ENCODE assay signal across 8 cellular contexts in genomic region chr5:112419596-112420110, GRCh38. TPM values are rescaled to one million over a fixed set of nuclear protein-coding genes. Genes with fewer than 3 reads are reported as not detected.
A peak's percentile ranks its signal among the peaks of the same experiment; 100 is the strongest.
DNase-seq lines count a peak whose midpoint lies in the region; ATAC-seq, FAIRE-seq and TF ChIP-seq lines count a peak whose summit lies in the region.

No MANE protein-coding gene starts in this region.

- WGBS in HepG2 (ENCODE audit: low lambda C conversion rate) = 60% methylated on average over 2 of the region's 57 CpGs

- BruUV-seq in Panc1 (replicated peaks; lab: Mats Ljungman, UMichigan) = no TSS peak
- no TSS peak for BruUV-seq in HepG2 (replicated peaks; lab: Mats Ljungman, UMichigan)

- H3K27ac ChIP-seq in CD4-positive, alpha-beta T cell (ENCODE audit: low read depth, low read length) = no peak overlapping the region
- H3K27ac ChIP-seq in Panc1 (ENCODE audit: low read length) (no peak overlapping the region), HepG2 (ENCODE audit: extremely low read length, insufficient read depth, low read length) (no peak overlapping the region), substantia nigra (ENCODE audit: low read depth, low read length, poor library complexity, severe bottlenecking) (peak overlapping the region; percentile 44)

- 0 out of 2 replicates have a peak, but pooled peaks cover 3% of the 10 kb centered on the region for H3K4me1 ChIP-seq in Panc1 (ENCODE audit: control insufficient read depth, insufficient read depth, low read length)
- H3K4me1 ChIP-seq in HepG2 (ENCODE audit: insufficient read depth, low read length) = 0 out of 2 replicates have a peak, but pooled peaks cover 5% of the 10 kb centered on the region

- peaks cover 3% of the 10 kb centered on the region for H3K9me3 Mint-ChIP-seq in CD4-positive, alpha-beta T cell
- no peaks in the 10 kb centered on the region for H3K9me3 Mint-ChIP-seq in dendritic cell treated with granulocyte-macrophage colony-stimulating factor and Interleukin-4, amounts not matched to agents 40 ng/mL and 50 ng/mL, for 4 days

- TF ChIP-seq POLR2A in HepG2 (IDR thresholded peaks at IDR 0.05; ENCODE audit: insufficient read depth in 1 of 2, low read depth in 2 of 2, low read length in 2 of 2) = no peak

- peaks cover 8% of the 10 kb centered on the region for H3K4me1 Mint-ChIP-seq in CD4-positive, alpha-beta T cell (ENCODE audit: low read depth)
- H3K4me1 Mint-ChIP-seq in dendritic cell treated with granulocyte-macrophage colony-stimulating factor and Interleukin-4, amounts not matched to agents 40 ng/mL and 50 ng/mL, for 4 days (ENCODE audit: low read depth) = peaks cover 23% of the 10 kb centered on the region

- H3K4me3 ChIP-seq in Panc1 (ENCODE audit: low read depth in 2 of 2, low read length in 2 of 2) (peak overlapping the region; percentile 46 to 57), HepG2 (replicated peaks in 1 of 3; ENCODE audit: insufficient read depth in 1 of 3, low read depth in 2 of 3, low read length in 3 of 3) (peak overlapping the region; percentile 42 to 79 (median 75))

- DNase-seq in CD4-positive, alpha-beta T cell = no peak
- DNase-seq in Panc1 (ENCODE audit: low read depth, low spot score) (no peak), HepG2 (ENCODE audit: low spot score) (no peak), substantia nigra (lab: John Stamatoyannopoulos, UW) (peak in 30 of 49 donors; percentile 7 to 77 (median 41))
- no peak for DNase-seq in effector CD8-positive, alpha-beta T cell (lab: John Stamatoyannopoulos, UW)

- no peak for ATAC-seq in CD4-positive, alpha-beta T cell (ENCODE audit: poor library complexity)
- peak; percentile 16 for ATAC-seq in GM18870 (IDR thresholded peaks at IDR 0.05; ENCODE audit: unreplicated experiment)
- peak; percentile 48 for ATAC-seq in HG03045 (IDR thresholded peaks at IDR 0.05; ENCODE audit: unreplicated experiment)
- ATAC-seq in Panc1 = peak; percentile 71
- peak; percentile 82 for ATAC-seq in HepG2

- intact Hi-C loops in CD4-positive, alpha-beta T cell (cut with DNase I, micrococcal nuclease) = no loop called here
- intact Hi-C loops in Panc1 (cut with micrococcal nuclease; ENCODE audit: unreplicated experiment) (loop anchor here (1.0 to 2.0 kb wide), 2 partner anchors 209 to 245 kb away; no protein-coding TSS in a partner anchor), HepG2 (cut with micrococcal nuclease; ENCODE audit: unreplicated experiment) (loop anchor here (1.0 kb wide), 2 partner anchors 209 to 243 kb away; no protein-coding TSS in a partner anchor)
- intact Hi-C loops in dendritic cell treated with granulocyte-macrophage colony-stimulating factor and Interleukin-4, amounts not matched to agents 40 ng/mL and 50 ng/mL, for 4 days (cut with micrococcal nuclease) = loop anchor here (5.0 kb wide), 1 partner anchor 242 kb away; no protein-coding TSS in a partner anchor

- H3K9ac ChIP-seq in HepG2 (ENCODE audit: insufficient read depth, low read depth, low read length) = no peak overlapping the region

- H4K20me1 ChIP-seq in HepG2 (ENCODE audit: insufficient read depth, low read length) = no peaks in the 10 kb centered on the region

- FAIRE-seq in HepG2 (lab: Jason Lieb, UNC) = no peak

- peaks cover 68% of the 10 kb centered on the region for H3K27me3 Mint-ChIP-seq in CD4-positive, alpha-beta T cell
- peaks cover 60% of the 10 kb centered on the region for H3K27me3 Mint-ChIP-seq in dendritic cell treated with granulocyte-macrophage colony-stimulating factor and Interleukin-4, amounts not matched to agents 40 ng/mL and 50 ng/mL, for 4 days

- TF ChIP-seq EP300 in HepG2 (IDR thresholded peaks at IDR 0.05; ENCODE audit: low read depth in 2 of 2, low read length in 2 of 2) (no peak), HepG2 (CRISPR knock-in tag; IDR thresholded peaks at IDR 0.05; ENCODE audit: borderline replicate concordance) (no peak)

- H3K9me3 ChIP-seq in CD4-positive, alpha-beta T cell (ENCODE audit: control insufficient read depth, low read length) = no peaks in the 10 kb centered on the region
- H3K9me3 ChIP-seq in Panc1 (ENCODE audit: control insufficient read depth, insufficient read depth, low read depth, low read length) (no peaks in the 10 kb centered on the region), HepG2 (ENCODE audit: low read length) (no peaks in the 10 kb centered on the region)

- in situ Hi-C loops in Panc1 (cut with HindIII; ENCODE audit: low pct_unique_long_range_greater_than_20kb, low sequenced_read_pairs) = no loop called here
- in situ Hi-C loops in HepG2 (cut with HindIII; ENCODE audit: extremely low pct_ligation_motif_present, low pct_unique_long_range_greater_than_20kb) = loop anchor here (10.0 kb wide), 2 partner anchors 205 to 235 kb away; no protein-coding TSS in a partner anchor

- no peak for TF ChIP-seq RAD21 in HepG2 (CRISPR knock-in tag; IDR thresholded peaks at IDR 0.05)

- TF ChIP-seq CTCF in CD4-positive, alpha-beta T cell (IDR thresholded peaks at IDR 0.05) = no peak
- TF ChIP-seq CTCF in Panc1 (IDR thresholded peaks at IDR 0.05) = no peak
- TF ChIP-seq CTCF in HepG2 (CRISPR knock-in tag; IDR thresholded peaks at IDR 0.05) = no peak

- peak overlapping the region; percentile 91 for H3K4me2 ChIP-seq in HepG2 (ENCODE audit: low read depth, low read length)

- H3K36me3 Mint-ChIP-seq in CD4-positive, alpha-beta T cell (ENCODE audit: low read depth) = no peaks in the 10 kb centered on the region
- H3K36me3 Mint-ChIP-seq in dendritic cell treated with granulocyte-macrophage colony-stimulating factor and Interleukin-4, amounts not matched to agents 40 ng/mL and 50 ng/mL, for 4 days (ENCODE audit: low read depth) = no peaks in the 10 kb centered on the region

- H3K36me3 ChIP-seq in Panc1 (ENCODE audit: control insufficient read depth, insufficient read depth, low read length) (no peaks in the 10 kb centered on the region), HepG2 (replicated peaks in 1 of 2; ENCODE audit: control insufficient read depth in 1 of 2, insufficient read depth in 2 of 2, low read length in 2 of 2) (no peaks in the 10 kb centered on the region)

- H3K27ac Mint-ChIP-seq in CD4-positive, alpha-beta T cell = no peak overlapping the region
- no peak overlapping the region for H3K27ac Mint-ChIP-seq in dendritic cell treated with granulocyte-macrophage colony-stimulating factor and Interleukin-4, amounts not matched to agents 40 ng/mL and 50 ng/mL, for 4 days

- H3K4me3 Mint-ChIP-seq in CD4-positive, alpha-beta T cell = peak overlapping the region; percentile 34
- H3K4me3 Mint-ChIP-seq in dendritic cell treated with granulocyte-macrophage colony-stimulating factor and Interleukin-4, amounts not matched to agents 40 ng/mL and 50 ng/mL, for 4 days = peak overlapping the region; percentile 77

- H2AFZ ChIP-seq in HepG2 (ENCODE audit: low read length) = no peak overlapping the region

- H3K27me3 ChIP-seq in CD4-positive, alpha-beta T cell (ENCODE audit: control insufficient read depth, insufficient read depth, low read length) = peaks cover 60% of the 10 kb centered on the region
- H3K27me3 ChIP-seq in Panc1 (ENCODE audit: control insufficient read depth, insufficient read depth, low read length) (peaks cover 46% of the 10 kb centered on the region), HepG2 (ENCODE audit: control insufficient read depth in 1 of 2, insufficient read depth in 2 of 2, low read length in 2 of 2) (peaks cover 4 to 30% of the 10 kb centered on the region in 2 experiments; a peak in 4 of 5 replicates)

- no peaks in the 10 kb centered on the region for H3K79me2 ChIP-seq in HepG2 (ENCODE audit: insufficient read depth, low read length)

- CTCF ChIA-PET in CD4-positive, alpha-beta T cell (lab: Charles Lee) = no interaction called here
- CTCF ChIA-PET in Panc1 (lab: Charles Lee) (interaction anchor here (0.6 to 1.1 kb wide), 2 partner anchors 244 kb away, joined by 3 to 11 read pairs; no protein-coding TSS in a partner anchor), HepG2 (lab: Yijun Ruan, JAX; ENCODE audit: low intra/inter-chr PET ratio, low total read pairs) (interaction anchor here (1.1 to 2.7 kb wide), 3 partner anchors 207 to 244 kb away, joined by 3 to 13 read pairs (median 12); no protein-coding TSS in a partner anchor)

- POLR2A ChIA-PET in CD4-positive, alpha-beta T cell (lab: Charles Lee) = no interaction called here
- POLR2A ChIA-PET in Panc1 (lab: Charles Lee) = no interaction called here
- POLR2A ChIA-PET in HepG2 (lab: Yijun Ruan, JAX) = interaction anchor here (1.1 kb wide), 1 partner anchor 259 kb away, joined by 3 read pairs; no protein-coding TSS in a partner anchor

RNA-seq across cellular contexts. Expression of gene EPB41L4A, which starts 0.6 kb away (rescaled TPM):
- total RNA-seq in CD4-positive, alpha-beta T cell = under 1 TPM in 1 of 2 experiments, not detected in 1; 0.08 TPM
- total RNA-seq in Panc1 (2021; ENCODE audit: unreplicated experiment) = 0.87 TPM
- polyA plus RNA-seq in Panc1 (2012; ENCODE audit: insufficient read length) = 0.27 TPM
- 0.07 TPM in 1 of 2 replicates, not detected in the other for total RNA-seq in HepG2 (2016; rRNA removed; fragmentation: Illumina TruSeq; extraction: Trizol)
- not detected in 2 replicates for total RNA-seq in HepG2 (2016; cell fraction: cytosol; rRNA removed; fragmentation: Illumina TruSeq; extraction: Trizol; ENCODE audit: low read depth)
- total RNA-seq in HepG2 (2016; cell fraction: insoluble cytoplasmic fraction; rRNA removed; fragmentation: Illumina TruSeq; extraction: Trizol) = 0.04 and 0.07 TPM in 2 replicates
- not detected in 2 replicates for total RNA-seq in HepG2 (2016; cell fraction: membrane; rRNA removed; fragmentation: Illumina TruSeq; extraction: Trizol)
- 0.06 and 0.09 TPM in 2 replicates for total RNA-seq in HepG2 (2016; cell fraction: nucleus; rRNA removed; fragmentation: Illumina TruSeq; extraction: Trizol)
- 0.03 TPM in 1 of 2 replicates, not detected in the other for polyA plus RNA-seq in HepG2 (2011; rRNA removed)
- 0.03 TPM in 1 of 2 replicates, not detected in the other for polyA plus RNA-seq in HepG2 (2011; cell fraction: cytosol; rRNA removed)
- 0.02 TPM in 1 of 2 replicates, not detected in the other for polyA plus RNA-seq in HepG2 (2011; cell fraction: nucleus; rRNA removed)
- polyA plus RNA-seq in HepG2 (2012) = 0.20 TPM in 1 of 2 replicates, not detected in the other
- polyA plus RNA-seq in HepG2 (2016; cell fraction: cytosol; fragmentation: Illumina TruSeq; extraction: Trizol; ENCODE audit: low read depth) = not detected in 2 replicates
- polyA plus RNA-seq in HepG2 (2016; cell fraction: insoluble cytoplasmic fraction; fragmentation: Illumina TruSeq; extraction: Trizol; ENCODE audit: low read depth) = 0.37 TPM in 1 of 2 replicates, not detected in the other
- polyA plus RNA-seq in HepG2 (2016; cell fraction: membrane; fragmentation: Illumina TruSeq; extraction: Trizol; ENCODE audit: low read depth) = not detected in 2 replicates
- 0.19 and 0.21 TPM in 2 replicates for polyA plus RNA-seq in HepG2 (2016; cell fraction: nucleus; fragmentation: Illumina TruSeq; extraction: Trizol; ENCODE audit: insufficient read depth, low read depth)
- 10.3 TPM in 1 of 2 replicates, not detected in the other for polyA minus RNA-seq in HepG2 (2011; rRNA and poly(A)+ RNA removed; ENCODE audit: low replicate concordance)
- polyA minus RNA-seq in HepG2 (2011; cell fraction: cytosol; rRNA and poly(A)+ RNA removed) = not detected in 2 replicates
- 0.12 and 0.52 TPM in 2 replicates for polyA minus RNA-seq in HepG2 (2011; cell fraction: nucleus; rRNA and poly(A)+ RNA removed)

Comparison
In these comparisons a context has a peak if more than half of its experiments do, and no peak if none do; other contexts are left out.
1. DNase-seq: peak in substantia nigra (30 of 49); none in CD4-positive, alpha-beta T cell (0 of 10), Panc1 (single experiment), HepG2 (single experiment) and effector CD8-positive, alpha-beta T cell (single experiment).
2. intact Hi-C loops: an anchor here in Panc1 (1.0 to 2.0 kb wide), dendritic cell treated with granulocyte-macrophage colony-stimulating factor and Interleukin-4, amounts not matched to agents 40 ng/mL and 50 ng/mL, for 4 days (5.0 kb wide) and HepG2 (1.0 kb wide); none called in CD4-positive, alpha-beta T cell.